ENCODE assay signal across 1 cellular context in genomic region chrX:48541140-48541814, GRCh38.
A peak's percentile ranks its signal among the peaks of the same experiment; 100 is the strongest.
TF ChIP-seq lines count a peak whose summit lies in the region.

No MANE protein-coding gene starts in this region.

TF ChIP-seq in GM12878, 131 proteins besides CTCF, POLR2A, EP300 and RAD21 (continues in another document):
- TF ChIP-seq MTA2 (IDR thresholded peaks at IDR 0.05; ENCODE audit: low read depth) (no peak), ZNF687 (IDR thresholded peaks at IDR 0.05) (no peak), TARDBP (IDR thresholded peaks at IDR 0.05; ENCODE audit: borderline replicate concordance) (no peak), EGR1 (IDR thresholded peaks at IDR 0.05; ENCODE audit: borderline replicate concordance in 1 of 2, low read depth in 2 of 2, low read length in 2 of 2) (no peak), POU2F2 (IDR thresholded peaks at IDR 0.05; ENCODE audit: borderline replicate concordance, low read depth, low read length) (no peak), SMC3 (IDR thresholded peaks at IDR 0.05; ENCODE audit: borderline replicate concordance, low read length) (no peak), ZNF217 (IDR thresholded peaks at IDR 0.05) (no peak), DPF2 (IDR thresholded peaks at IDR 0.05) (no peak), CHD1 (IDR thresholded peaks at IDR 0.05; ENCODE audit: low read depth, low read length) (no peak), CREM (IDR thresholded peaks at IDR 0.05; ENCODE audit: low read depth) (peak; percentile 16; the same call in 1 of the 2 replicates), TCF12 (IDR thresholded peaks at IDR 0.05; ENCODE audit: low read depth, low read length) (no peak), FOXK2 (IDR thresholded peaks at IDR 0.05) (no peak), NRF1 (conservative IDR thresholded peaks at IDR 0.05; ENCODE audit: low read depth, low read length) (no peak), PML (IDR thresholded peaks at IDR 0.05; ENCODE audit: low read length) (no peak), RAD51 (IDR thresholded peaks at IDR 0.05) (no peak), MAX (IDR thresholded peaks at IDR 0.05; ENCODE audit: low read depth, low read length) (no peak), ATF2 (IDR thresholded peaks at IDR 0.05; ENCODE audit: low read length) (peak; percentile 45; the same call in 1 of the 2 replicates), SIN3A (IDR thresholded peaks at IDR 0.05; ENCODE audit: low read depth, low read length) (no peak), MTA3 (IDR thresholded peaks at IDR 0.05; ENCODE audit: borderline replicate concordance, low read length) (no peak), BHLHE40 (IDR thresholded peaks at IDR 0.05; ENCODE audit: borderline replicate concordance in 1 of 2, low read depth in 2 of 2, low read length in 1 of 2) (no peak), SPI1 (IDR thresholded peaks at IDR 0.05; ENCODE audit: borderline replicate concordance, insufficient read depth, low read depth, low read length) (no peak), RELB (IDR thresholded peaks at IDR 0.05; ENCODE audit: low read depth) (no peak), MYB (IDR thresholded peaks at IDR 0.05; ENCODE audit: borderline replicate concordance, low read depth, low read length) (no peak), CBFB (IDR thresholded peaks at IDR 0.05; ENCODE audit: low read depth) (peak; percentile 72; the same call in 1 of the 2 replicates), FOXM1 (IDR thresholded peaks at IDR 0.05; ENCODE audit: low read depth, low read length) (peak; percentile 40; the same call in 1 of the 2 replicates), PRDM15 (CRISPR knock-in tag; IDR thresholded peaks at IDR 0.05) (no peak), MEF2B (IDR thresholded peaks at IDR 0.05; ENCODE audit: partially characterized antibody, poor library complexity, severe bottlenecking) (peak; percentile 44), TCF7 (IDR thresholded peaks at IDR 0.05; ENCODE audit: borderline replicate concordance) (no peak), KDM1A (IDR thresholded peaks at IDR 0.05; ENCODE audit: borderline replicate concordance) (no peak), CREB1 (IDR thresholded peaks at IDR 0.05; ENCODE audit: low read depth) (no peak), BCL3 (IDR thresholded peaks at IDR 0.05; ENCODE audit: borderline replicate concordance, insufficient read depth, low read depth, low read length, poor library complexity, severe bottlenecking) (no peak), RB1 (IDR thresholded peaks at IDR 0.05; ENCODE audit: borderline replicate concordance) (no peak), CBX5 (IDR thresholded peaks at IDR 0.05; ENCODE audit: low read depth) (no peak), STAT1 (conservative IDR thresholded peaks at IDR 0.05) (no peak), IKZF2 (IDR thresholded peaks at IDR 0.05) (no peak; a peak in 1 of 4 replicates), NFYA (IDR thresholded peaks at IDR 0.05; ENCODE audit: borderline replicate concordance, low read depth, low read length) (no peak), CEBPB (IDR thresholded peaks at IDR 0.05; ENCODE audit: borderline replicate concordance in 1 of 2, low read depth in 2 of 2, low read length in 2 of 2) (no peak), MEF2A (IDR thresholded peaks at IDR 0.05; ENCODE audit: insufficient read depth, low read depth, low read length) (peak; percentile 76), SP1 (IDR thresholded peaks at IDR 0.05; ENCODE audit: low read depth, low read length) (no peak), KLF5 (IDR thresholded peaks at IDR 0.05; ENCODE audit: partially characterized antibody) (no peak), JUNB (IDR thresholded peaks at IDR 0.05) (no peak), NR2F1 (conservative IDR thresholded peaks at IDR 0.05) (no peak), MXI1 (IDR thresholded peaks at IDR 0.05; ENCODE audit: low read depth, low read length) (no peak), BCL11A (IDR thresholded peaks at IDR 0.05; ENCODE audit: low read depth, low read length) (no peak), USF1 (IDR thresholded peaks at IDR 0.05; ENCODE audit: borderline replicate concordance, extremely low read length, insufficient read depth, low read depth, low read length) (no peak), NFIC (IDR thresholded peaks at IDR 0.05; ENCODE audit: low read depth, low read length) (no peak), E2F8 (IDR thresholded peaks at IDR 0.05; ENCODE audit: low read depth, partially characterized antibody) (no peak), MLLT1 (IDR thresholded peaks at IDR 0.05) (peak; percentile 85), RUNX3 (IDR thresholded peaks at IDR 0.05; ENCODE audit: low read length) (peak; percentile 96), RFX5 (IDR thresholded peaks at IDR 0.05; ENCODE audit: low read depth, low read length) (no peak), SUPT20H (IDR thresholded peaks at IDR 0.05; ENCODE audit: borderline replicate concordance, control insufficient read depth, low read depth, low read length) (no peak), YBX1 (IDR thresholded peaks at IDR 0.05) (no peak), RELA (IDR thresholded peaks at IDR 0.05; ENCODE audit: borderline replicate concordance, partially characterized antibody) (no peak)
